Comparison of ENCODE assay signal across 1 cellular context in genomic region chr2:171788316-171788993, GRCh38.
TF ChIP-seq lines count a peak whose summit lies in the region.

No MANE protein-coding gene starts in this region.

TF ChIP-seq in HepG2, 621 proteins besides CTCF, POLR2A, EP300 and RAD21 (continued from another document):
- TF ChIP-seq MAFK (conservative IDR thresholded peaks at IDR 0.05 in 1 of 2, IDR thresholded peaks at IDR 0.05 in 1 of 2; ENCODE audit: low read length in 2 of 2) (0 out of 4 replicates have a peak, but pooled peaks of 1 of the 2 experiments have one; percentile 12), CEBPB (IDR thresholded peaks at IDR 0.05; ENCODE audit: borderline replicate concordance, low read depth, low read length) (peak; percentile 62; the same call in 1 of the 2 replicates), DNMT1 (CRISPR knock-in tag; IDR thresholded peaks at IDR 0.05) (no peak), KLF6 (CRISPR knock-in tag; IDR thresholded peaks at IDR 0.05) (no peak), FOSL2 (CRISPR knock-in tag; IDR thresholded peaks at IDR 0.05) (no peak), ZNF724P (CRISPR knock-in tag; IDR thresholded peaks at IDR 0.05; ENCODE audit: borderline replicate concordance) (no peak), ZBTB49 (CRISPR knock-in tag; IDR thresholded peaks at IDR 0.05; ENCODE audit: borderline replicate concordance) (no peak), SOX13 (IDR thresholded peaks at IDR 0.05) (no peak), SOX13 (CRISPR knock-in tag; conservative IDR thresholded peaks at IDR 0.05 in 1 of 2, IDR thresholded peaks at IDR 0.05 in 1 of 2) (peak in 1 of 2 experiments; percentile 19; a peak in 1 of 4 replicates), EHMT2 (IDR thresholded peaks at IDR 0.05; ENCODE audit: borderline replicate concordance, low read depth, low read length) (no peak), NFIB (CRISPR knock-in tag; IDR thresholded peaks at IDR 0.05; ENCODE audit: borderline replicate concordance) (no peak), RARA (CRISPR knock-in tag; IDR thresholded peaks at IDR 0.05) (peak; percentile 45; the same call in 1 of the 2 replicates)
TF ChIP-seq in HepG2: peak in this region for 5.
